ENCODE assay signal across 25 cellular contexts in genomic region chr7:178444-178843, GRCh38.
"Had no signal": no experiment of that assay in that cellular context is flagged by ENCODE, and none has a peak within 500 bp of the region (broad histone marks: within the 10 kb centered on the region; RNA-seq: fewer than 3 reads in every experiment).

No MANE protein-coding gene starts in this region.

- H3K4me1 ChIP-seq: lower lobe of right lung, pancreas, prostate gland, spleen, suprapubic skin, tibial artery, uterus had no signal

- ATAC-seq: lower lobe of right lung; natural killer cell; stimulated activated effector memory CD8-positive, alpha-beta T cell treated with anti-CD3 and anti-CD28 coated beads, Interleukin-12 subunit alpha, Interleukin-12 subunit beta, amount 100 ng/mL, for 72 hours had no signal

- DNase-seq: hypothalamus; immature natural killer cell; kidney; left cardiac atrium; lower lobe of right lung; mammary epithelial cell; mesenchymal stem cell; naive B cell; natural killer cell; nephron progenitor cell; nucleus accumbens; posterior cingulate gyrus; retina; small intestine; spleen; stimulated activated CD4-positive, alpha-beta T cell treated with anti-CD3 and anti-CD28 coated beads, Interleukin-4, amount 100 ng/mL, for 24 hours; stimulated activated naive CD4-positive, alpha-beta T cell; tibial artery; uterus had no signal

- H3K9me3 ChIP-seq: heart left ventricle, lower lobe of right lung, pancreas, prostate gland, spleen, suprapubic skin, thoracic aorta, tibial artery, uterus had no signal

- H3K27me3 ChIP-seq: heart left ventricle, pancreas, uterus had no signal

- H3K27ac ChIP-seq: lower lobe of right lung, pancreas, prostate gland, suprapubic skin, thoracic aorta, tibial artery, uterus had no signal

- H3K36me3 ChIP-seq: heart left ventricle, lower lobe of right lung, pancreas, prostate gland, spleen, suprapubic skin, thoracic aorta, tibial artery, uterus had no signal

- H3K4me3 ChIP-seq: lower lobe of right lung, pancreas, prostate gland, spleen, suprapubic skin, thoracic aorta, tibial artery, uterus had no signal
